ENCODE assay signal across 29 cellular contexts in the genomic region with DNA sequence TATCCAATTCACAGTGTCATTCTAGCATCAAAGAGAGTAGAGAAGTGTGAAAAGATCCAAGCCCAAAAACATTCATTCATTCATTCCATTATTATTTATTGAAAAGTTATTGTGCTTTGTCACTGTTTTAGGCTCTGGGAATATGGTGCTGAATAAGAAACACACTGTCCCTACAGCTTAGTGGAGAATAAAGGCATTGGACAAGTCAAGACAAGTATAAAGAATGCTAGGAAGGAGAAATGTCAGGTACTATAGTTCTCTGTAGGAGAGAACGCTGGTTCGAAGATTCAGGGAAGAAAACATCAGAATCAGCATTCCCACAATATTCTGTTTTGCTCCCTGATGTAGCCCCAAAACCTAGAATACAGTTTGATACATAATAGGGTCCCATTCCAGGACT.
"Had no signal": no experiment of that assay in that cellular context is flagged by ENCODE, and none has a peak within 500 bp of the region (broad histone marks: within the 10 kb centered on the region; RNA-seq: fewer than 3 reads in every experiment).

No MANE protein-coding gene starts in this region.

- H3K4me1 ChIP-seq: adrenal gland, body of pancreas had no signal

- FAIRE-seq: frontal cortex had no signal

- DNase-seq: activated B cell treated with CpG ODN at 0.5 μM for 24 hours; activated CD4-positive, alpha-beta memory T cell treated with anti-CD3 and anti-CD28 coated beads for 36 hours; activated CD4-positive, alpha-beta T cell treated with anti-CD3 and anti-CD28 coated beads for 36 hours; activated CD4-positive, alpha-beta T cell treated with anti-CD3 and anti-CD28 coated beads, Interleukin-2, amount 10 ng/mL, durations not matched to agents 24 days and 14 days; activated CD4-positive, CD25-positive, alpha-beta regulatory T cell treated with anti-CD3 and anti-CD28 coated beads, Interleukin-2, amount 50 U/mL, for 72 hours; activated CD8-positive, alpha-beta memory T cell treated with anti-CD3 and anti-CD28 coated beads, Interleukin-2, amount 10 ng/mL, durations not matched to agents 7 days and 5 days; activated CD8-positive, alpha-beta memory T cell treated with anti-CD3 and anti-CD28 coated beads, Interleukin-2, amount 50 U/mL, for 4 hours; activated CD8-positive, alpha-beta T cell treated with anti-CD3 and anti-CD28 coated beads, Interleukin-2, amount 10 ng/mL, durations not matched to agents 7 days and 5 days; activated effector memory CD4-positive, alpha-beta T cell treated with anti-CD3 and anti-CD28 coated beads, Interleukin-2, amount 50 U/mL, for 16 hours; activated naive CD4-positive, alpha-beta T cell treated with anti-CD3 and anti-CD28 coated beads for 36 hours; activated naive CD8-positive, alpha-beta T cell treated with anti-CD3 and anti-CD28 coated beads for 36 hours; activated naive CD8-positive, alpha-beta T cell treated with anti-CD3 and anti-CD28 coated beads, Interleukin-2, amount 50 U/mL, for 24 hours; activated T-cell treated with anti-CD3 and anti-CD28 coated beads, Interleukin-2, amount 50 U/mL, for 1 hour; activated T-cell treated with anti-CD3 and anti-CD28 coated beads, Interleukin-2, amount 50 U/mL, for 48 hours; adrenal gland; amygdala; aorta; body of pancreas; dorsolateral prefrontal cortex; effector memory CD4-positive, alpha-beta T cell; endodermal cell; erythroblast; esophagus squamous epithelium; head of caudate nucleus; T-cell; T-helper 9 cell; WERI-Rb-1 had no signal

- ATAC-seq: activated CD4-positive, alpha-beta T cell treated with anti-CD3 and anti-CD28 coated beads for 36 hours; activated CD8-positive, alpha-beta memory T cell treated with anti-CD3 and anti-CD28 coated beads, Interleukin-2, amount 10 ng/mL, durations not matched to agents 7 days and 5 days; activated CD8-positive, alpha-beta T cell treated with anti-CD3 and anti-CD28 coated beads, Interleukin-2, amount 10 ng/mL, durations not matched to agents 7 days and 5 days; activated naive CD8-positive, alpha-beta T cell treated with anti-CD3 and anti-CD28 coated beads, Interleukin-2, amount 50 U/mL, for 24 hours; body of pancreas; T-cell had no signal

- H3K27ac ChIP-seq: adrenal gland, body of pancreas, coronary artery, dorsolateral prefrontal cortex, esophagus squamous epithelium, WERI-Rb-1 had no signal

- H3K4me3 ChIP-seq: adrenal gland, body of pancreas, coronary artery, dorsolateral prefrontal cortex, esophagus squamous epithelium had no signal

- H3K27me3 ChIP-seq: adrenal gland, body of pancreas had no signal

- H3K36me3 ChIP-seq: adrenal gland, esophagus squamous epithelium, WERI-Rb-1 had no signal
